17 cellular contexts compared by ENCODE assay signal in the genomic region with DNA sequence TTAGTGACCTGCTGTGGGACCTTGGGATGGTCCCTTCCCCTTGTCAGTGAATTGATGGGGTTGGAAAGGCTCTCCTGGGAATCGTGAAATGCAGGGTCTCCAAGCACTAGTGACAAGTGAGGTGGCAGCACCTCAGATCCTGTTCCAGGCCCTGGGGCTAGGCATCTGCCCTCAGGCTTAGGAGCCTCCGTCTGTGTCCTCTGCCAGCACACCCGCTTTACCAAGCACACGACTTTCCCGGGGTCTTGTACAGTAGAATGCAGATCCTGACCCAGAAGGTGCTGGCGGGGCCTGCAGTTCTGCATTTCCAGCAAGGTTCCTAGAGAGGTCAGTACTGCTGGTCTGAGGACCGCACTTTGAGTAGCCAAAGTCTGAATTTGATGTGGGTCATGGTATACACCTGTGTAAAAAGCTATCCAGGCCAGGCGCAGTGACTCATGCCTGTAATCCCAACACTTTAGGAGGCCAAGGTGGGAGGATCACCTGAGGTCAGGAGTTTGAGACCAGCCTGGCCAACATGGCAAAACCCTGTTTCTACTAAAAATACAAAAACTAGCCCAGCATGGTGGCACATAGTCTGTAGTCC. TPM values are rescaled to one million over a fixed set of nuclear protein-coding genes. Genes with fewer than 3 reads are reported as not detected.
"Had no signal": no experiment of that assay in that cellular context is flagged by ENCODE, and none has a peak within 500 bp of the region (broad histone marks: within the 10 kb centered on the region; RNA-seq: fewer than 3 reads in every experiment).

No MANE protein-coding gene starts in this region.

- H3K4me3 Mint-ChIP-seq: activated naive CD8-positive, alpha-beta T cell; natural killer cell treated with Interleukin-12 subunit alpha and Interleukin-12 subunit beta and Interleukin-15 and Interleukin-18, amount 100 ng/mL, for 72 hours had no signal

- H3K9me3 ChIP-seq: upper lobe of left lung had no signal

- DNase-seq: activated CD4-positive, alpha-beta T cell treated with anti-CD3 and anti-CD28 coated beads for 48 hours; amygdala; cerebellar nuclear complex; dermis blood vessel endothelial cell; erythroblast; hypothalamus; left cardiac atrium; stimulated activated CD4-positive, alpha-beta T cell treated with anti-CD3 and anti-CD28 coated beads, Interleukin-12 subunit alpha, Interleukin-12 subunit beta, amount 100 ng/mL, for 4 hours; stimulated activated naive CD4-positive, alpha-beta T cell treated with Interleukin-2 at 50 U/mL for 16 hours; upper lobe of left lung had no signal

- H3K9me3 Mint-ChIP-seq: natural killer cell treated with Interleukin-12 subunit alpha and Interleukin-12 subunit beta and Interleukin-15 and Interleukin-18, amount 100 ng/mL, for 72 hours had no signal

- ATAC-seq: left cardiac atrium; natural killer cell treated with Interleukin-12 subunit alpha and Interleukin-12 subunit beta and Interleukin-15 and Interleukin-18, amount 100 ng/mL, for 72 hours had no signal

- H3K27ac ChIP-seq: upper lobe of left lung had no signal

- H3K36me3 Mint-ChIP-seq: activated naive CD8-positive, alpha-beta T cell; natural killer cell treated with Interleukin-12 subunit alpha and Interleukin-12 subunit beta and Interleukin-15 and Interleukin-18, amount 100 ng/mL, for 72 hours had no signal

- H3K27me3 ChIP-seq: upper lobe of left lung had no signal

- H3K36me3 ChIP-seq: upper lobe of left lung had no signal

- H3K27ac Mint-ChIP-seq: activated naive CD8-positive, alpha-beta T cell had no signal

- H3K27me3 Mint-ChIP-seq: activated naive CD8-positive, alpha-beta T cell had no signal

- H3K4me3 ChIP-seq: lung, upper lobe of left lung had no signal

RNA-seq across cellular contexts. Expression of a gene that starts 33.3 kb away (rescaled TPM):
- total RNA-seq: dermis blood vessel endothelial cell; left cardiac atrium; lung; mucosa of gallbladder; natural killer cell treated with Interleukin-12 subunit alpha and Interleukin-12 subunit beta and Interleukin-15 and Interleukin-18, amount 100 ng/mL, for 72 hours; omental fat pad; pulmonary artery endothelial cell; T-helper 1 cell treated with Interleukin-12 subunit alpha and Interleukin-12 subunit beta and Interleukin-4 antibody, amounts not matched to agents 30 ng/mL and 1 ng/mL, for 36 hours; upper lobe of left lung had no signal
- polyA plus RNA-seq: lung had no signal

RNA-seq across cellular contexts. Expression of a gene that starts 38.1 kb away (rescaled TPM):
- total RNA-seq: dermis blood vessel endothelial cell; left cardiac atrium; lung; mucosa of gallbladder; natural killer cell treated with Interleukin-12 subunit alpha and Interleukin-12 subunit beta and Interleukin-15 and Interleukin-18, amount 100 ng/mL, for 72 hours; omental fat pad; pulmonary artery endothelial cell; T-helper 1 cell treated with Interleukin-12 subunit alpha and Interleukin-12 subunit beta and Interleukin-4 antibody, amounts not matched to agents 30 ng/mL and 1 ng/mL, for 36 hours; upper lobe of left lung had no signal
- polyA plus RNA-seq: lung had no signal

RNA-seq across cellular contexts. Expression of a gene that starts 41.0 kb away (rescaled TPM):
- total RNA-seq: dermis blood vessel endothelial cell; left cardiac atrium; lung; mucosa of gallbladder; natural killer cell treated with Interleukin-12 subunit alpha and Interleukin-12 subunit beta and Interleukin-15 and Interleukin-18, amount 100 ng/mL, for 72 hours; omental fat pad; pulmonary artery endothelial cell; T-helper 1 cell treated with Interleukin-12 subunit alpha and Interleukin-12 subunit beta and Interleukin-4 antibody, amounts not matched to agents 30 ng/mL and 1 ng/mL, for 36 hours; upper lobe of left lung had no signal
- polyA plus RNA-seq: lung had no signal

RNA-seq across cellular contexts. Expression of a gene that starts 45.3 kb away (rescaled TPM):
- total RNA-seq: dermis blood vessel endothelial cell; left cardiac atrium; lung; mucosa of gallbladder; natural killer cell treated with Interleukin-12 subunit alpha and Interleukin-12 subunit beta and Interleukin-15 and Interleukin-18, amount 100 ng/mL, for 72 hours; omental fat pad; pulmonary artery endothelial cell; T-helper 1 cell treated with Interleukin-12 subunit alpha and Interleukin-12 subunit beta and Interleukin-4 antibody, amounts not matched to agents 30 ng/mL and 1 ng/mL, for 36 hours; upper lobe of left lung had no signal
- polyA plus RNA-seq: lung had no signal
